24 cellular contexts compared by ENCODE assay signal in the genomic region with DNA sequence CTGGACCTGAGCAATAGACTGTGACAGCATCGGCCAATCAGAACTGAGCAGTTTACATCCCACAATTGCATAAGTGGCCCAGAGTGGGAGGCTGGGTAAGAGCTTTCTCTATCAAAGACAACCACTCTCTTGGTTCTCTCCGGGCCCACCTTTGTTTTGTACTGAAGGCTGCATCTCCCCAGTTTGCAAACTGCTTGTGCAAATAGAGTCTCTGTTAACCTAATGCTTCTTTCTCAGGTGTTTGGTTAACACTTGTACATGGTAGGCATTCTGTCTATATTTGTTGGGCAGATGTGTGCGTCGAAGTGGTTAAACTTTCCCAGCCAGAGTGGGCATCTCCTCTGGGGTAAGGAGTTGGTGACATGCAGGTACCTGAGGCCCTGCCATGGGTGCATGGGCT.
DNase-seq lines count a peak whose midpoint lies in the region; FAIRE-seq and TF ChIP-seq lines count a peak whose summit lies in the region.
"Had no signal": no experiment of that assay in that cellular context is flagged by ENCODE, and none has a peak within 500 bp of the region (broad histone marks: within the 10 kb centered on the region; RNA-seq: fewer than 3 reads in every experiment).

No MANE protein-coding gene starts in this region.

- TF ChIP-seq POLR2A in esophagus muscularis mucosa (IDR thresholded peaks at IDR 0.05; ENCODE audit: low read depth) = no peak

- H3K27me3 ChIP-seq in esophagus muscularis mucosa = peaks cover 0 to under 1% (median 0%) of the 10 kb centered on the region in 4 donors
- H3K27me3 ChIP-seq: BE2C; BLaER1 treated with 17β-estradiol and CSF1 and Interleukin-3, amounts not matched to agents 10 nM and 100 nM had no signal

- H3K9me3 ChIP-seq in esophagus muscularis mucosa = no peaks in the 10 kb centered on the region
- H3K9me3 ChIP-seq: A549, BE2C had no signal

- peaks cover 0 to 4% (median under 1%) of the 10 kb centered on the region in 4 donors for H3K4me1 ChIP-seq in esophagus muscularis mucosa
- H3K4me1 ChIP-seq: A549, BE2C had no signal

- FAIRE-seq in HTR-8/SVneo (lab: Jason Lieb, UNC) = peak; percentile 72
- FAIRE-seq: A549, D721Med, GM12891, GM18507, H1 had no signal

- H3K36me3 ChIP-seq in esophagus muscularis mucosa = no peaks in the 10 kb centered on the region
- H3K36me3 ChIP-seq: BE2C had no signal

- TF ChIP-seq EP300 in esophagus muscularis mucosa (IDR thresholded peaks at IDR 0.05) = no peak

- intact Hi-C loops in esophagus muscularis mucosa (cut with DNase I) = no loop called here

- 98% methylated on average over 4 of the region's 4 CpGs for WGBS in esophagus muscularis mucosa

- H3K4me3 ChIP-seq in esophagus muscularis mucosa = no peak overlapping the region
- H3K4me3 ChIP-seq: A549; BLaER1 treated with 17β-estradiol and CSF1 and Interleukin-3, amounts not matched to agents 10 nM and 100 nM; GM23248 had no signal

- H3K27ac ChIP-seq in esophagus muscularis mucosa (replicated peaks in 1 of 4) = no peak overlapping the region
- H3K27ac ChIP-seq: A549, GM23248 had no signal

- DNase-seq in NCI-H2107 treated with DMSO at 0.1 percent for 48 hours (lab: John Stamatoyannopoulos, UW; ENCODE audit: unreplicated experiment) (peak; percentile 29), NCI-H2107 (lab: John Stamatoyannopoulos, UW) (no peak), HTR-8/SVneo (ENCODE audit: insufficient read length, low spot score) (no peak), esophagus muscularis mucosa (ENCODE audit: extremely low spot score) (peak; percentile 60), DMS79 treated with DMSO at 0.1 percent for 48 hours (lab: John Stamatoyannopoulos, UW) (no peak)
- DNase-seq in activated CD4-positive, alpha-beta T cell treated with anti-CD3 and anti-CD28 coated beads for 48 hours = no peak
- DNase-seq: 8988T; ACHN; AML-193; BE2C; CD4-positive, alpha-beta T cell; CD8-positive, alpha-beta memory T cell; DMS 273 treated with DMSO at 0.1 percent for 48 hours; DMS79; GF-D8; GM23248; H7; HCEC 1CT had no signal

- TF ChIP-seq CTCF in esophagus muscularis mucosa (IDR thresholded peaks at IDR 0.05) = no peak

Comparison
In these comparisons a context has a peak if more than half of its experiments do, and no peak if none do; other contexts are left out.
1. DNase-seq: peak in NCI-H2107 treated with DMSO at 0.1 percent for 48 hours (single experiment) and esophagus muscularis mucosa (single experiment); none in NCI-H2107 (single experiment), HTR-8/SVneo (single experiment), DMS79 treated with DMSO at 0.1 percent for 48 hours (single experiment) and activated CD4-positive, alpha-beta T cell treated with anti-CD3 and anti-CD28 coated beads for 48 hours (single experiment).